In the genomic region with DNA sequence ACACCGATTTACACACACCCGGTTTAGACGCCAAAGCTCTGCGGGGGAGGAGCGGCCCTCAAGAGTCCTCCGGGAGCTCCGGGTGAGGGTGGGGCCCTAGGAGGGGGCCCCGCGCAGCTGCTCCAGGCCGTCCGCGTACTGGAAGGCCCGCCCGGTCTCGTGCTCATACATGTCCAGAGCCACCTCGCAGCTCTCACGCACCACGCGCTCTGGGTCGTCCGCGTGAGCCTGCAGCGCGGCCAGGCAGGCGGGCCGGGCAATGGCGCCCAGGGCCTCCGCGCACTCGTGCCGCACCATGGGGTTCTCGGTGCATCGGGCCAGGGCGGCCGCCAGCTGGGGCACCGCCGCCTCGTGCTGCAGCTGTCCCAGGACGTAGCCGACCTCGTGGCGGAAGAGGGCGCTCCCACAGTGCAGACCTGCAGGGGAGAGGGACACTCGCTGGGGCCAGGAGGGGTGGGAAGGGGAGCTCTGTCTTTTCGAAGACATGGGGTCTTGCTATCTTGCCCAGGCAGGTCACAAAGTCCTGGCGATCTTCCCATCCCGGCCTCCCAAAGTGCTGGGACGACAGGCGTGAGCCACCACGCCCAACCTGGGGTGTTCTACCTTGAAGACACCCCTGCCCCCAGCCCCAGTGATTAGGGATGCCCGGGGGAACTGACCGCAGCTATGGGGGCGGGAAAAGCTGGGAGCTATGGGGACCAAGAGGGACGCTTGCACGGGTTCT, we compare ENCODE assay signal across 18 cellular contexts. TPM values are rescaled to one million over a fixed set of nuclear protein-coding genes. Genes with fewer than 3 reads are reported as not detected.
A peak's percentile ranks its signal among the peaks of the same experiment; 100 is the strongest.
DNase-seq lines count a peak whose midpoint lies in the region; ATAC-seq and TF ChIP-seq lines count a peak whose summit lies in the region.
"Had no signal": no experiment of that assay in that cellular context is flagged by ENCODE, and none has a peak within 500 bp of the region (broad histone marks: within the 10 kb centered on the region; RNA-seq: fewer than 3 reads in every experiment).

No MANE protein-coding gene starts in this region.

- TF ChIP-seq RAD21 in SK-N-SH (IDR thresholded peaks at IDR 0.05; ENCODE audit: low read length) = no peak

- peaks cover 61% of the 10 kb centered on the region for H3K36me3 Mint-ChIP-seq in stimulated activated memory B cell treated with anti-CD40 and anti-IgM and Interleukin-4, amounts not matched to agents 10 μg/mL and 1 μg/mL and 100 μg/mL, for 72 hours
- peaks cover 27% of the 10 kb centered on the region for H3K36me3 Mint-ChIP-seq in T-helper 2 cell treated with Interferon-gamma antibody and Interleukin-4, amounts not matched to agents 5 μg/mL and 100 μg/mL, for 36 hours (ENCODE audit: low read depth)

- no peak for TF ChIP-seq EP300 in SK-N-SH (IDR thresholded peaks at IDR 0.05; ENCODE audit: borderline replicate concordance in 1 of 2, low read depth in 1 of 2, low read length in 1 of 2)

- H3K4me3 ChIP-seq in SK-N-SH (ENCODE audit: low read depth in 2 of 2, low read length in 1 of 2) (no peak overlapping the region), HEK293 (ENCODE audit: low read depth, low read length) (no peak overlapping the region)
- H3K4me3 ChIP-seq: BLaER1, HAP-1 had no signal

- POLR2A ChIA-PET in SK-N-SH (lab: Yijun Ruan, JAX) (interaction anchor here (0.8 to 1.2 kb wide), 2 partner anchors 9 to 115 kb away, joined by 3 read pairs; a partner anchor contains a TSS), HEK293 (lab: Yijun Ruan, JAX) (interaction anchor here (0.5 to 0.6 kb wide), 3 partner anchors 12 to 725 kb away, joined by 3 to 4 read pairs (median 3); no protein-coding TSS in a partner anchor)

- no peaks in the 10 kb centered on the region for H3K9me2 ChIP-seq in SK-N-SH

- H3K27me3 ChIP-seq in SK-N-SH (ENCODE audit: insufficient read depth) = no peaks in the 10 kb centered on the region
- H3K27me3 ChIP-seq: BLaER1 had no signal

- H3K36me3 ChIP-seq in SK-N-SH (replicated peaks in 1 of 2; ENCODE audit: control insufficient read depth in 1 of 2, insufficient read depth in 2 of 2, low read length in 1 of 2) (peaks cover 8 to 27% of the 10 kb centered on the region in 2 experiments), HEK293 (ENCODE audit: control insufficient read depth in 2 of 2, insufficient read depth in 1 of 2, low read length in 2 of 2) (peaks cover 7 to 51% of the 10 kb centered on the region in 2 experiments; a peak in 2 of 3 replicates)

- no peaks in the 10 kb centered on the region for H4K20me1 ChIP-seq in SK-N-SH (ENCODE audit: insufficient read depth)

- H3K4me2 ChIP-seq in SK-N-SH = no peak overlapping the region
- H3K4me2 ChIP-seq: BLaER1 had no signal

- WGBS in SK-N-SH (ENCODE audit: low lambda C conversion rate) = 97% methylated on average over 21 of the region's 55 CpGs

- no peaks in the 10 kb centered on the region for H3K4me1 Mint-ChIP-seq in stimulated activated memory B cell treated with anti-CD40 and anti-IgM and Interleukin-4, amounts not matched to agents 10 μg/mL and 1 μg/mL and 100 μg/mL, for 72 hours
- H3K4me1 Mint-ChIP-seq in T-helper 2 cell treated with Interferon-gamma antibody and Interleukin-4, amounts not matched to agents 5 μg/mL and 100 μg/mL, for 36 hours (ENCODE audit: low read depth) = peaks cover 7% of the 10 kb centered on the region
- H3K4me1 Mint-ChIP-seq: CD8-positive, alpha-beta memory T cell had no signal

- H3K27ac Mint-ChIP-seq in stimulated activated memory B cell treated with anti-CD40 and anti-IgM and Interleukin-4, amounts not matched to agents 10 μg/mL and 1 μg/mL and 100 μg/mL, for 72 hours = no peak overlapping the region
- H3K27ac Mint-ChIP-seq in T-helper 2 cell treated with Interferon-gamma antibody and Interleukin-4, amounts not matched to agents 5 μg/mL and 100 μg/mL, for 36 hours = no peak overlapping the region
- H3K27ac Mint-ChIP-seq: CD8-positive, alpha-beta memory T cell; HFFc6 had no signal

- H3K4me1 ChIP-seq in SK-N-SH (ENCODE audit: control insufficient read depth in 1 of 2, insufficient read depth in 2 of 2, low read depth in 1 of 2, low read length in 1 of 2) = no peaks in the 10 kb centered on the region
- H3K4me1 ChIP-seq in HEK293 (ENCODE audit: control insufficient read depth, insufficient read depth, low read length) = no peaks in the 10 kb centered on the region
- H3K4me1 ChIP-seq: BLaER1, Caco-2, HAP-1 had no signal

- TF ChIP-seq CTCF in SK-N-SH (IDR thresholded peaks at IDR 0.05) = no peak
- no peak for TF ChIP-seq CTCF in HEK293 (tag by site-specific recombination; IDR thresholded peaks at IDR 0.05)

- H3K27ac ChIP-seq in SK-N-SH (ENCODE audit: low read depth in 2 of 2, low read length in 1 of 2) (no peak overlapping the region), HEK293 (ENCODE audit: extremely low read depth, low read depth, low read length) (no peak overlapping the region)
- H3K27ac ChIP-seq: 22Rv1, BLaER1 had no signal

- no peaks in the 10 kb centered on the region for H3K27me3 Mint-ChIP-seq in stimulated activated memory B cell treated with anti-CD40 and anti-IgM and Interleukin-4, amounts not matched to agents 10 μg/mL and 1 μg/mL and 100 μg/mL, for 72 hours
- H3K27me3 Mint-ChIP-seq in T-helper 2 cell treated with Interferon-gamma antibody and Interleukin-4, amounts not matched to agents 5 μg/mL and 100 μg/mL, for 36 hours (ENCODE audit: low read depth) = no peaks in the 10 kb centered on the region
- H3K27me3 Mint-ChIP-seq: CD8-positive, alpha-beta memory T cell had no signal

- H3F3A ChIP-seq in SK-N-SH (replicated peaks; ENCODE audit: insufficient read depth) = no peaks in the 10 kb centered on the region

- H3K79me2 ChIP-seq in SK-N-SH (ENCODE audit: insufficient read depth) = no peaks in the 10 kb centered on the region

- H3K9ac ChIP-seq in SK-N-SH = no peak overlapping the region
- H3K9ac ChIP-seq: BLaER1 had no signal

- DNase-seq in SK-N-SH = peak; percentile 18
- no peak for DNase-seq in T-helper 2 cell treated with Interferon-gamma antibody and Interleukin-4, amounts not matched to agents 5 μg/mL and 100 μg/mL, for 36 hours (ENCODE audit: low spot score)
- no peak for DNase-seq in activated CD8-positive, alpha-beta memory T cell treated with anti-CD3 and anti-CD28 coated beads for 24 hours
- no peak for DNase-seq in SKM-1 treated with dmso at 0.1 percent for 144 hours (lab: John Stamatoyannopoulos, UW; ENCODE audit: unreplicated experiment)
- DNase-seq: AML-193, Caco-2, DMS53, GF-D8, HFFc6 had no signal

- no peak for ATAC-seq in SK-N-SH treated with all-trans-retinoic acid at 6 μM for 48 hours
- ATAC-seq in esophagus mucosa = peak; percentile 10
- ATAC-seq in stimulated activated memory B cell treated with anti-CD40 and anti-IgM and Interleukin-4, amounts not matched to agents 10 μg/mL and 1 μg/mL and 100 μg/mL, for 72 hours = peak; percentile 43

- no peaks in the 10 kb centered on the region for H3K9me3 Mint-ChIP-seq in stimulated activated memory B cell treated with anti-CD40 and anti-IgM and Interleukin-4, amounts not matched to agents 10 μg/mL and 1 μg/mL and 100 μg/mL, for 72 hours
- H3K9me3 Mint-ChIP-seq in T-helper 2 cell treated with Interferon-gamma antibody and Interleukin-4, amounts not matched to agents 5 μg/mL and 100 μg/mL, for 36 hours = no peaks in the 10 kb centered on the region
- H3K9me3 Mint-ChIP-seq: CD8-positive, alpha-beta memory T cell; HFFc6 had no signal

- H3K9me3 ChIP-seq in SK-N-SH = no peaks in the 10 kb centered on the region
- no peaks in the 10 kb centered on the region for H3K9me3 ChIP-seq in HEK293 (ENCODE audit: control insufficient read depth, insufficient read depth, low read depth, low read length)
- H3K9me3 ChIP-seq: BLaER1, Caco-2, HAP-1 had no signal

- CTCF ChIA-PET in SK-N-SH (lab: Yijun Ruan, JAX) (interaction anchor here (0.9 to 1.1 kb wide), 3 partner anchors 19 to 165 kb away, joined by 3 to 4 read pairs (median 4); no protein-coding TSS in a partner anchor), HEK293 (lab: Yijun Ruan, JAX) (interaction anchor here (0.6 to 1.3 kb wide), 3 partner anchors 14 to 186 kb away, joined by 3 to 5 read pairs (median 4); no protein-coding TSS in a partner anchor)

- no peak overlapping the region for H2AFZ ChIP-seq in SK-N-SH (ENCODE audit: low read depth)

- no peak overlapping the region for H3K4me3 Mint-ChIP-seq in stimulated activated memory B cell treated with anti-CD40 and anti-IgM and Interleukin-4, amounts not matched to agents 10 μg/mL and 1 μg/mL and 100 μg/mL, for 72 hours
- H3K4me3 Mint-ChIP-seq in T-helper 2 cell treated with Interferon-gamma antibody and Interleukin-4, amounts not matched to agents 5 μg/mL and 100 μg/mL, for 36 hours = no peak overlapping the region
- H3K4me3 Mint-ChIP-seq: CD8-positive, alpha-beta memory T cell; HFFc6 had no signal

TF ChIP-seq in SK-N-SH, 30 proteins besides CTCF, POLR2A, EP300 and RAD21 (continues in another document):
- no peak for TF ChIP-seq CHD2 (IDR thresholded peaks at IDR 0.05; ENCODE audit: low read length, partially characterized antibody)
- TF ChIP-seq RFX5 (IDR thresholded peaks at IDR 0.05; ENCODE audit: low read length) = no peak
- no peak for TF ChIP-seq JUND (IDR thresholded peaks at IDR 0.05)

TF ChIP-seq in HEK293, 187 proteins besides CTCF, POLR2A, EP300 and RAD21 (continues in another document):
- TF ChIP-seq ZNF621 (tag by site-specific recombination; IDR thresholded peaks at IDR 0.05) (no peak), ZNF560 (tag by site-specific recombination; IDR thresholded peaks at IDR 0.05; ENCODE audit: borderline replicate concordance) (no peak), ZNF121 (tag by site-specific recombination; IDR thresholded peaks at IDR 0.05) (peak; percentile 56; the same call in 1 of the 2 replicates)

RNA-seq across cellular contexts. Expression of a gene that starts 8.3 kb away (rescaled TPM):
- polyA plus RNA-seq in SK-N-SH (2012; rRNA removed) = not detected in 2 replicates
- polyA plus RNA-seq in SK-N-SH (2012; cell fraction: cytosol; rRNA removed) = not detected in 2 replicates
- polyA plus RNA-seq in SK-N-SH (2012; cell fraction: nucleus; rRNA removed) = not detected in 2 replicates
- not detected for total RNA-seq in esophagus mucosa
- total RNA-seq: Caco-2; CD8-positive, alpha-beta memory T cell; H1; HFFc6 had no signal
- polyA plus RNA-seq: CD8-positive, alpha-beta memory T cell; H1 had no signal

RNA-seq across cellular contexts. Expression of a gene that starts 8.9 kb away (rescaled TPM):
- 14.3 and 14.5 TPM in 2 replicates for polyA plus RNA-seq in SK-N-SH (2012; rRNA removed)
- polyA plus RNA-seq in SK-N-SH (2012; cell fraction: cytosol; rRNA removed) = 10.3 and 13.3 TPM in 2 replicates
- polyA plus RNA-seq in SK-N-SH (2012; cell fraction: nucleus; rRNA removed) = 14.5 and 22.6 TPM in 2 replicates
- 11.1 TPM for total RNA-seq in esophagus mucosa

RNA-seq across cellular contexts. Expression of a gene that starts 11.2 kb away (rescaled TPM):
- polyA plus RNA-seq in SK-N-SH (2012; rRNA removed) = 0.12 TPM in 1 of 2 replicates, not detected in the other
- polyA plus RNA-seq in SK-N-SH (2012; cell fraction: cytosol; rRNA removed) = not detected in 2 replicates
- 0.18 TPM in 1 of 2 replicates, not detected in the other for polyA plus RNA-seq in SK-N-SH (2012; cell fraction: nucleus; rRNA removed)
- total RNA-seq in esophagus mucosa = not detected
- total RNA-seq: CD8-positive, alpha-beta memory T cell; HFFc6 had no signal

RNA-seq across cellular contexts. Expression of a gene that starts 14.6 kb away (rescaled TPM):
- 27.1 and 36.3 TPM in 2 replicates for polyA plus RNA-seq in SK-N-SH (2012; rRNA removed)
- 10.7 and 16.5 TPM in 2 replicates for polyA plus RNA-seq in SK-N-SH (2012; cell fraction: cytosol; rRNA removed)
- 74.3 and 97.6 TPM in 2 replicates for polyA plus RNA-seq in SK-N-SH (2012; cell fraction: nucleus; rRNA removed)
- total RNA-seq in esophagus mucosa = 38.5 TPM

RNA-seq across cellular contexts. Expression of a gene that starts 47.4 kb away (rescaled TPM):
- 0.12 TPM in 1 of 2 replicates, not detected in the other for polyA plus RNA-seq in SK-N-SH (2012; rRNA removed)
- polyA plus RNA-seq in SK-N-SH (2012; cell fraction: cytosol; rRNA removed) = not detected in 2 replicates
- polyA plus RNA-seq in SK-N-SH (2012; cell fraction: nucleus; rRNA removed) = 0.14 and 0.34 TPM in 2 replicates
- 0.84 TPM for total RNA-seq in esophagus mucosa
- polyA plus RNA-seq: H1 had no signal
